8 cellular contexts compared by ENCODE assay signal in genomic region chr2:144905956-144906355, GRCh38.
"Had no signal": no experiment of that assay in that cellular context is flagged by ENCODE, and none has a peak within 500 bp of the region (broad histone marks: within the 10 kb centered on the region; RNA-seq: fewer than 3 reads in every experiment).

No MANE protein-coding gene starts in this region.

- H3K4me3 ChIP-seq: GM12878 had no signal

- ATAC-seq: GM12878 had no signal

- FAIRE-seq: G401.6, GM12878, GM12891, GM12892, GM18507, GM19239 had no signal

- DNase-seq: GDM1, GF-D8 had no signal
